Comparison of ENCODE assay signal across 16 cellular contexts in the genomic region with DNA sequence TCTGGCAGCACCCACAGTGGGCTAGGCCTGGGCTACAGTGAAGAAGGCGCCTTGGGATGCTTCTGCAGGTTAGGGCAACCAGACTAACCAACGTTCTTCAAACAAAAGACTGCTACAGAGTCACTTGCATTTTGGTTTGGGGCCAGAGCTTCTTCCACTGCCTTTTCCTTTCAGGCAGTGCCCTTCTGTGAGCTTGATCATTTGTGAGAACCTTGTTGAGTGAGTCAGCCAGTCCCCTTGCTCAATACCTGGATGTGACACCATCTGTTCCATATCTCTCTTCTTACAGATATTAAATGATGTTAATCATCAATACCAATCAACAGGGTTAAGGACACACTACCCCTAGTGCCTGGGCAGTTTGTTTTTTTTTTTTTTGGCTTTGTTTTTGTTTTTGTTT. TPM values are rescaled to one million over a fixed set of nuclear protein-coding genes. Genes with fewer than 3 reads are reported as not detected.
DNase-seq lines count a peak whose midpoint lies in the region; ATAC-seq and TF ChIP-seq lines count a peak whose summit lies in the region.
"Had no signal": no experiment of that assay in that cellular context is flagged by ENCODE, and none has a peak within 500 bp of the region (broad histone marks: within the 10 kb centered on the region; RNA-seq: fewer than 3 reads in every experiment).

No MANE protein-coding gene starts in this region.

- peaks cover 5% of the 10 kb centered on the region; the same call in 1 of the 2 replicates for H3F3A ChIP-seq in GM23248 (ENCODE audit: insufficient read depth)

- DNase-seq in CD4-positive, alpha-beta T cell = no peak
- peak; percentile 64 for DNase-seq in GM23248
- no peak for DNase-seq in activated naive CD8-positive, alpha-beta T cell treated with anti-CD3 and anti-CD28 coated beads, Interleukin-2, amount 50 U/mL, for 24 hours
- DNase-seq in iris pigment epithelial cell (ENCODE audit: low read depth) = peak; percentile 22
- DNase-seq in DMS53 treated with DMSO at 0.1 percent for 48 hours (lab: John Stamatoyannopoulos, UW; ENCODE audit: unreplicated experiment) = no peak
- DNase-seq in Ammon's horn (ENCODE audit: low spot score) = no peak
- DNase-seq in NOMO-1 (lab: John Stamatoyannopoulos, UW; ENCODE audit: unreplicated experiment in 2 of 2) = no peak
- DNase-seq: activated CD4-positive, alpha-beta T cell treated with anti-CD3 and anti-CD28 coated beads, Interleukin-2, amount 50 U/mL, for 48 hours; BE2C; gastrocnemius medialis; Karpas-422; left lung; NCI-H1436; sigmoid colon; stimulated activated CD4-positive, alpha-beta T cell treated with anti-CD3 and anti-CD28 coated beads, Interleukin-4, amount 100 ng/mL, for 24 hours had no signal

- H3K4me3 ChIP-seq in GM23248 = no peak overlapping the region
- H3K4me3 ChIP-seq: coronary artery, gastrocnemius medialis, left lung, sigmoid colon had no signal

- no peaks in the 10 kb centered on the region for H3K36me3 Mint-ChIP-seq in CD4-positive, alpha-beta T cell (ENCODE audit: low read depth)
- H3K36me3 Mint-ChIP-seq in activated naive CD8-positive, alpha-beta T cell treated with anti-CD3 and anti-CD28 coated beads, Interleukin-2, amount 50 U/mL, for 24 hours (ENCODE audit: low read depth) = no peaks in the 10 kb centered on the region

- H3K9me3 ChIP-seq in CD4-positive, alpha-beta T cell (ENCODE audit: control insufficient read depth, low read length) = no peaks in the 10 kb centered on the region
- no peaks in the 10 kb centered on the region for H3K9me3 ChIP-seq in GM23248 (ENCODE audit: low read depth)
- H3K9me3 ChIP-seq: BE2C, gastrocnemius medialis, left lung, sigmoid colon had no signal

- no peak overlapping the region for H3K4me2 ChIP-seq in GM23248 (ENCODE audit: unreplicated experiment)

- H3K4me1 Mint-ChIP-seq in CD4-positive, alpha-beta T cell (ENCODE audit: low read depth) = peaks cover 75% of the 10 kb centered on the region
- peaks cover 43% of the 10 kb centered on the region for H3K4me1 Mint-ChIP-seq in activated naive CD8-positive, alpha-beta T cell treated with anti-CD3 and anti-CD28 coated beads, Interleukin-2, amount 50 U/mL, for 24 hours

- no peak overlapping the region for H3K9ac ChIP-seq in GM23248

- no peak overlapping the region for H3K4me3 Mint-ChIP-seq in CD4-positive, alpha-beta T cell
- no peak overlapping the region for H3K4me3 Mint-ChIP-seq in activated naive CD8-positive, alpha-beta T cell treated with anti-CD3 and anti-CD28 coated beads, Interleukin-2, amount 50 U/mL, for 24 hours

- H3K4me1 ChIP-seq in GM23248 (ENCODE audit: insufficient read depth) = peaks cover 5% of the 10 kb centered on the region
- H3K4me1 ChIP-seq: BE2C, gastrocnemius medialis, left lung, sigmoid colon had no signal

- POLR2A ChIA-PET in CD4-positive, alpha-beta T cell (lab: Charles Lee) = interaction anchor here (0.8 to 1.6 kb wide), 8 partner anchors 8 to 99 kb away, joined by 3 to 6 read pairs (median 3); a partner anchor contains a TSS

- CTCF ChIA-PET in CD4-positive, alpha-beta T cell (lab: Charles Lee) = interaction anchor here (4.8 kb wide), 1 partner anchor 12 kb away, joined by 25 read pairs; no protein-coding TSS in a partner anchor

- 88 to 91% methylated on average over 2 of the region's 2 CpGs for WGBS in GM23248 (ENCODE audit: low coverage in 1 of 2, low lambda C conversion rate in 2 of 2, missing lambda C conversion rate in 2 of 2), 2 experiments

- no peak overlapping the region for H2AFZ ChIP-seq in GM23248

- no peak overlapping the region for H3K27ac ChIP-seq in CD4-positive, alpha-beta T cell (ENCODE audit: low read depth, low read length)
- H3K27ac ChIP-seq in GM23248 = no peak overlapping the region
- H3K27ac ChIP-seq: coronary artery, gastrocnemius medialis, left lung, sigmoid colon had no signal

- in situ Hi-C loops in GM23248 (cut with MboI) = no loop called here

- H3K9me2 ChIP-seq in GM23248 (ENCODE audit: insufficient read depth) = no peaks in the 10 kb centered on the region

- H3K27me3 ChIP-seq in CD4-positive, alpha-beta T cell (ENCODE audit: control insufficient read depth, insufficient read depth, low read length) = no peaks in the 10 kb centered on the region
- H3K27me3 ChIP-seq in GM23248 (replicated peaks; ENCODE audit: insufficient read depth) = no peaks in the 10 kb centered on the region
- H3K27me3 ChIP-seq: BE2C, gastrocnemius medialis, left lung, sigmoid colon had no signal

- H3K27me3 Mint-ChIP-seq in CD4-positive, alpha-beta T cell = no peaks in the 10 kb centered on the region
- H3K27me3 Mint-ChIP-seq in activated naive CD8-positive, alpha-beta T cell treated with anti-CD3 and anti-CD28 coated beads, Interleukin-2, amount 50 U/mL, for 24 hours = no peaks in the 10 kb centered on the region

- no peak for TF ChIP-seq CTCF in CD4-positive, alpha-beta T cell (IDR thresholded peaks at IDR 0.05)

- ATAC-seq in CD4-positive, alpha-beta T cell (ENCODE audit: poor library complexity) = no peak
- peak; percentile 72 for ATAC-seq in activated naive CD8-positive, alpha-beta T cell treated with anti-CD3 and anti-CD28 coated beads, Interleukin-2, amount 50 U/mL, for 24 hours
- ATAC-seq: gastrocnemius medialis, left lung had no signal

- H3K36me3 ChIP-seq in GM23248 (ENCODE audit: low read depth) = no peaks in the 10 kb centered on the region
- H3K36me3 ChIP-seq: BE2C, gastrocnemius medialis, left lung, sigmoid colon had no signal

- no peaks in the 10 kb centered on the region for H3K9me3 Mint-ChIP-seq in CD4-positive, alpha-beta T cell
- H3K9me3 Mint-ChIP-seq in activated naive CD8-positive, alpha-beta T cell treated with anti-CD3 and anti-CD28 coated beads, Interleukin-2, amount 50 U/mL, for 24 hours = no peaks in the 10 kb centered on the region

- H3K79me2 ChIP-seq in GM23248 (ENCODE audit: insufficient read depth) = no peaks in the 10 kb centered on the region

- no peaks in the 10 kb centered on the region for H4K20me1 ChIP-seq in GM23248 (ENCODE audit: insufficient read depth)

- peak overlapping the region; percentile 86 for H3K27ac Mint-ChIP-seq in CD4-positive, alpha-beta T cell
- H3K27ac Mint-ChIP-seq in activated naive CD8-positive, alpha-beta T cell treated with anti-CD3 and anti-CD28 coated beads, Interleukin-2, amount 50 U/mL, for 24 hours = no peak overlapping the region

- intact Hi-C loops in CD4-positive, alpha-beta T cell (cut with DNase I, micrococcal nuclease) = no loop called here

RNA-seq across cellular contexts. Expression of a gene that starts 46.5 kb away (rescaled TPM):
- total RNA-seq in CD4-positive, alpha-beta T cell = 10 to 100 TPM; 46.8 to 50.9 TPM
- 329 and 332 TPM in 2 replicates for total RNA-seq in GM23248 (2014; rRNA removed; shearing (Covaris generic))
- 318 and 337 TPM in 2 replicates for polyA plus RNA-seq in GM23248 (2016; fragmentation: Nextera tagmentation; extraction: Ambion mirVana)

Comparison
In these comparisons a context has a peak if more than half of its experiments do, and no peak if none do; other contexts are left out.
1. DNase-seq: peak in GM23248 (single experiment) and iris pigment epithelial cell (single experiment); none in CD4-positive, alpha-beta T cell (0 of 10), activated naive CD8-positive, alpha-beta T cell treated with anti-CD3 and anti-CD28 coated beads, Interleukin-2, amount 50 U/mL, for 24 hours (single experiment), DMS53 treated with DMSO at 0.1 percent for 48 hours (single experiment), Ammon's horn (single experiment) and NOMO-1 (0 of 2).